In the genomic region with DNA sequence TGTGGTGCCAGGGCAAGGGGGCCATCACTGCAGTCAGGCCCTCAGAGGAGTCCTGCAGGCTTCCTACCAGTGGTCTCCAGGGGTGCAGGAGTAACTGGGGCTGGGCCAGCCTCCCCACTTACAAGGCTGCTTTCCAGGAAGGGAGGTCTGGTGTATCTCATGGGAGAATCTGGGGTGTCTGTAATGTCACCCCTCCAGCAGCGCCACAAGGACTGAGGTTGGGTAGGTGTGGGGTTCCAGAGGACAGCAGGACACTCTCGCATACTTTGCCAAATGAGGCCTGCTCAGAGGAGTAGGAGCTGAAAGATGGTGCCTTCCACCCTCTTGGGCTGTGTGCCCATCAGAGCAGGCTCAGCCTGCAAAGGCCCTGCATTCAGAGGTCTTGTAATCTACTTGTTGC, we compare ENCODE assay signal across 27 cellular contexts. TPM values are rescaled to one million over a fixed set of nuclear protein-coding genes. Genes with fewer than 3 reads are reported as not detected.
DNase-seq lines count a peak whose midpoint lies in the region; ATAC-seq and TF ChIP-seq lines count a peak whose summit lies in the region.
"Had no signal": no experiment of that assay in that cellular context is flagged by ENCODE, and none has a peak within 500 bp of the region (broad histone marks: within the 10 kb centered on the region; RNA-seq: fewer than 3 reads in every experiment).

No MANE protein-coding gene starts in this region.

- H3K27ac ChIP-seq in cardiac muscle cell (peak overlapping the region; percentile 84), upper lobe of right lung (no peak overlapping the region)
- H3K27ac ChIP-seq: SK-N-MC had no signal

- H3K27me3 Mint-ChIP-seq in CD14-positive monocyte (ENCODE audit: low read depth in 3 of 3) (peaks cover 7 to 13% (median 9%) of the 10 kb centered on the region in 3 donors), chondrocyte (ENCODE audit: low read depth) (peaks cover 10% of the 10 kb centered on the region), glutamatergic neuron (ENCODE audit: unreplicated experiment) (peaks cover 9% of the 10 kb centered on the region)

- no peak for TF ChIP-seq CTCF in cardiac muscle cell (IDR thresholded peaks at IDR 0.05; ENCODE audit: low read depth, low read length)
- no peak for TF ChIP-seq CTCF in CD14-positive monocyte (IDR thresholded peaks at IDR 0.05)
- TF ChIP-seq CTCF in chondrocyte (IDR thresholded peaks at IDR 0.05) = no peak
- no peak for TF ChIP-seq CTCF in upper lobe of right lung (IDR thresholded peaks at IDR 0.05)
- TF ChIP-seq CTCF in glutamatergic neuron (IDR thresholded peaks at IDR 0.05; ENCODE audit: partially characterized antibody, unreplicated experiment) = no peak

- H3K4me1 ChIP-seq in cardiac muscle cell (ENCODE audit: low read depth) = peaks cover 36% of the 10 kb centered on the region
- H3K4me1 ChIP-seq in upper lobe of right lung = peaks cover 9% of the 10 kb centered on the region
- H3K4me1 ChIP-seq: Caco-2 had no signal

- H3K4me3 ChIP-seq in cardiac muscle cell (no peak overlapping the region), upper lobe of right lung (no peak overlapping the region)
- H3K4me3 ChIP-seq: HAP-1, SK-N-MC had no signal

- no peaks in the 10 kb centered on the region for H3K36me3 Mint-ChIP-seq in CD14-positive monocyte
- peaks cover 6% of the 10 kb centered on the region for H3K36me3 Mint-ChIP-seq in chondrocyte (ENCODE audit: low read depth)
- H3K36me3 Mint-ChIP-seq in glutamatergic neuron (ENCODE audit: unreplicated experiment) = peaks cover 8% of the 10 kb centered on the region
- H3K36me3 Mint-ChIP-seq: CD8-positive, alpha-beta T cell had no signal

- H3K9me3 ChIP-seq in cardiac muscle cell (ENCODE audit: low read depth) (no peaks in the 10 kb centered on the region), upper lobe of right lung (no peaks in the 10 kb centered on the region)
- H3K9me3 ChIP-seq: Caco-2, HAP-1 had no signal

- intact Hi-C loops in Right ventricle myocardium superior (cut with DNase I) = no loop called here
- intact Hi-C loops in CD14-positive monocyte (cut with micrococcal nuclease) = no loop called here
- intact Hi-C loops in upper lobe of right lung (cut with DNase I) = no loop called here

- no peaks in the 10 kb centered on the region for H3K9me3 Mint-ChIP-seq in CD14-positive monocyte
- no peaks in the 10 kb centered on the region for H3K9me3 Mint-ChIP-seq in chondrocyte (ENCODE audit: low read depth)
- peaks cover 6% of the 10 kb centered on the region for H3K9me3 Mint-ChIP-seq in glutamatergic neuron (ENCODE audit: unreplicated experiment)
- H3K9me3 Mint-ChIP-seq: CD8-positive, alpha-beta T cell had no signal

- H3K36me3 ChIP-seq in cardiac muscle cell (no peaks in the 10 kb centered on the region), upper lobe of right lung (no peaks in the 10 kb centered on the region)
- H3K36me3 ChIP-seq: HAP-1 had no signal

- ATAC-seq in Right ventricle myocardium superior (ENCODE audit: poor library complexity) (no peak), upper lobe of right lung (no peak)
- ATAC-seq: CD8-positive, alpha-beta T cell; Panc1 had no signal

- H3K4me1 Mint-ChIP-seq in CD14-positive monocyte (no peaks in the 10 kb centered on the region), chondrocyte (ENCODE audit: low read depth) (peaks cover 15% of the 10 kb centered on the region), glutamatergic neuron (ENCODE audit: low read depth, unreplicated experiment) (peaks cover 11% of the 10 kb centered on the region)

- no peaks in the 10 kb centered on the region for H3K27me3 ChIP-seq in cardiac muscle cell
- H3K27me3 ChIP-seq in upper lobe of right lung = no peaks in the 10 kb centered on the region

- H3K27ac Mint-ChIP-seq in CD14-positive monocyte (no peak overlapping the region), chondrocyte (ENCODE audit: unreplicated experiment) (no peak overlapping the region), glutamatergic neuron (ENCODE audit: unreplicated experiment) (no peak overlapping the region)
- H3K27ac Mint-ChIP-seq: CD8-positive, alpha-beta T cell had no signal

- no peak for DNase-seq in cardiac muscle cell (ENCODE audit: low read depth in 1 of 2, low spot score in 1 of 2)
- DNase-seq in Right ventricle myocardium superior = no peak
- DNase-seq in CD14-positive monocyte (ENCODE audit: low spot score) = peak; percentile 5
- DNase-seq in chondrocyte (ENCODE audit: low spot score) = peak; percentile 51
- peak; percentile 42 for DNase-seq in upper lobe of right lung
- DNase-seq in dedifferentiated amniotic fluid mesenchymal stem cell (ENCODE audit: extremely low spot score) = no peak
- DNase-seq in glutamatergic neuron = no peak
- no peak for DNase-seq in DMS53 treated with DMSO at 0.1 percent for 48 hours (lab: John Stamatoyannopoulos, UW; ENCODE audit: unreplicated experiment)
- DNase-seq: 8988T; Caco-2; CD8-positive, alpha-beta T cell; DMS 273 treated with DMSO at 0.1 percent for 48 hours; DMS79 treated with DMSO at 0.1 percent for 48 hours; GF-D8; GOT3; KBM-7; MM.1S; NCI-H1694; NCI-H2029 treated with DMSO at 0.1 percent for 48 hours; NCI-H2227 treated with DMSO at 0.1 percent for 48 hours; NCI-H69; SIG-M5 had no signal

- no peak overlapping the region for H3K4me3 Mint-ChIP-seq in CD14-positive monocyte
- H3K4me3 Mint-ChIP-seq in chondrocyte (ENCODE audit: unreplicated experiment) = no peak overlapping the region
- no peak overlapping the region for H3K4me3 Mint-ChIP-seq in glutamatergic neuron (ENCODE audit: unreplicated experiment)
- H3K4me3 Mint-ChIP-seq: CD8-positive, alpha-beta T cell had no signal

RNA-seq across cellular contexts. Expression of a gene that starts 46.9 kb away (rescaled TPM):
- total RNA-seq in cardiac muscle cell (4,623 and 7,232 TPM in 2 replicates), Right ventricle myocardium superior (9,128 TPM), chondrocyte (20.3 to 21.6 TPM (median 21.2 TPM) in 3 replicates), upper lobe of right lung (6.4 TPM), glutamatergic neuron (ENCODE audit: unreplicated experiment) (not detected)
- polyA plus RNA-seq in cardiac muscle cell (7,307 and 9,291 TPM in 2 replicates), CD14-positive monocyte (not detected)
- total RNA-seq: CD8-positive, alpha-beta T cell; NCI-H460 had no signal
- polyA plus RNA-seq: BJ had no signal

RNA-seq across cellular contexts. Expression of a gene that starts 47.2 kb away (rescaled TPM):
- 0.03 and 0.04 TPM in 2 replicates for total RNA-seq in cardiac muscle cell
- polyA plus RNA-seq in cardiac muscle cell = not detected in 2 replicates
- total RNA-seq in Right ventricle myocardium superior = 0.08 TPM
- not detected for polyA plus RNA-seq in CD14-positive monocyte
- 0.07 to 4.1 TPM (median 4.0 TPM) in 3 replicates for total RNA-seq in chondrocyte
- total RNA-seq in upper lobe of right lung = 0.69 TPM
- not detected for total RNA-seq in glutamatergic neuron (ENCODE audit: unreplicated experiment)
- total RNA-seq: Caco-2; CD8-positive, alpha-beta T cell had no signal

Comparison
In these comparisons a context has a peak if more than half of its experiments do, and no peak if none do; other contexts are left out.
1. DNase-seq: peak in CD14-positive monocyte (single experiment), chondrocyte (single experiment) and upper lobe of right lung (single experiment); none in cardiac muscle cell (0 of 2), Right ventricle myocardium superior (single experiment), dedifferentiated amniotic fluid mesenchymal stem cell (single experiment), glutamatergic neuron (single experiment) and DMS53 treated with DMSO at 0.1 percent for 48 hours (single experiment).
2. RNA of a gene that starts 46.9 kb away (total RNA-seq): 9,128 TPM in Right ventricle myocardium superior (single experiment) and 4,623 to 7,232 TPM in cardiac muscle cell; 20.3 to 21.6 TPM in chondrocyte, 6.4 TPM in upper lobe of right lung (single experiment) and not detected in glutamatergic neuron (single experiment); every median in the first group is over 100 times any median in the second.